ENCODE assay signal across 20 cellular contexts in genomic region chr6:113050979-113051378, GRCh38.
DNase-seq lines count a peak whose midpoint lies in the region; TF ChIP-seq lines count a peak whose summit lies in the region.
"Had no signal": no experiment of that assay in that cellular context is flagged by ENCODE, and none has a peak within 500 bp of the region (broad histone marks: within the 10 kb centered on the region; RNA-seq: fewer than 3 reads in every experiment).

No MANE protein-coding gene starts in this region.

- no peak overlapping the region for H2BK120ac ChIP-seq in neuronal stem cell (ENCODE audit: low read depth, low read length)

- no peak overlapping the region for H3K9ac ChIP-seq in neuronal stem cell (ENCODE audit: low read depth, low read length, poor library complexity)

- TF ChIP-seq CTCF in glutamatergic neuron (IDR thresholded peaks at IDR 0.05; ENCODE audit: partially characterized antibody, unreplicated experiment): no peak

- H3K27me3 ChIP-seq in neuronal stem cell (ENCODE audit: control insufficient read depth in 3 of 3, insufficient read depth in 3 of 3, low read depth in 1 of 3, low read length in 3 of 3): no peaks in the 10 kb centered on the region
- H3K27me3 ChIP-seq: foreskin keratinocyte, left lung, right atrium auricular region had no signal

- no peak for TF ChIP-seq POLR2A in erythroblast (IDR thresholded peaks at IDR 0.05; ENCODE audit: low read length)

- H3K4me1 Mint-ChIP-seq in glutamatergic neuron (ENCODE audit: low read depth, unreplicated experiment): peaks cover 1% of the 10 kb centered on the region

- H3K4me2 ChIP-seq in neuronal stem cell (ENCODE audit: insufficient read depth, low read length, poor library complexity, severe bottlenecking): no peak overlapping the region

- no peak overlapping the region for H4K8ac ChIP-seq in neuronal stem cell (ENCODE audit: low read depth, low read length)

- no peak overlapping the region for H2BK5ac ChIP-seq in neuronal stem cell (ENCODE audit: low read length)

- no peak overlapping the region for H3K23ac ChIP-seq in neuronal stem cell (ENCODE audit: low read depth, low read length, poor library complexity)

- no peak overlapping the region for H2BK12ac ChIP-seq in neuronal stem cell (ENCODE audit: low read length)

- no peaks in the 10 kb centered on the region for H3K27me3 Mint-ChIP-seq in glutamatergic neuron (ENCODE audit: unreplicated experiment)
- H3K27me3 Mint-ChIP-seq: brain had no signal

- H3K4me3 ChIP-seq in neuronal stem cell (ENCODE audit: low read length in 2 of 2): no peak overlapping the region
- H3K4me3 ChIP-seq: coronary artery, left lung, right atrium auricular region had no signal

- peaks cover 0 to 16% of the 10 kb centered on the region in 2 donors for H3K9me3 ChIP-seq in neuronal stem cell (replicated peaks in 1 of 2; ENCODE audit: control insufficient read depth in 2 of 2, insufficient read depth in 1 of 2, low read depth in 1 of 2, low read length in 2 of 2)

- no peak overlapping the region for H3K18ac ChIP-seq in neuronal stem cell (ENCODE audit: low read length)

- no peak overlapping the region for H3K4me3 Mint-ChIP-seq in glutamatergic neuron (ENCODE audit: unreplicated experiment)
- H3K4me3 Mint-ChIP-seq: stimulated activated memory B cell treated with anti-CD40 and anti-IgM and Interleukin-4, amounts not matched to agents 10 μg/mL and 1 μg/mL and 100 μg/mL, for 72 hours had no signal

- H2AK5ac ChIP-seq in neuronal stem cell (ENCODE audit: low read depth, low read length): no peak overlapping the region

- H3K79me1 ChIP-seq in neuronal stem cell (ENCODE audit: low read depth, low read length): no peaks in the 10 kb centered on the region

- POLR2A ChIA-PET in HEK293T (lab: Yijun Ruan, JAX): no interaction called here

- H2AFZ ChIP-seq in neuronal stem cell (ENCODE audit: low read length): peak overlapping the region; percentile 42

- H3K9me3 Mint-ChIP-seq in glutamatergic neuron (ENCODE audit: unreplicated experiment): no peaks in the 10 kb centered on the region

- H4K91ac ChIP-seq in neuronal stem cell (ENCODE audit: low read depth, low read length, poor library complexity): no peak overlapping the region

- H3K27ac Mint-ChIP-seq in glutamatergic neuron (ENCODE audit: unreplicated experiment): no peak overlapping the region
- H3K27ac Mint-ChIP-seq: stimulated activated memory B cell treated with anti-CD40 and anti-IgM and Interleukin-4, amounts not matched to agents 10 μg/mL and 1 μg/mL and 100 μg/mL, for 72 hours had no signal

- peaks cover 7 to 27% of the 10 kb centered on the region in 2 donors for H3K4me1 ChIP-seq in neuronal stem cell (ENCODE audit: control insufficient read depth in 2 of 2, insufficient read depth in 1 of 2, low read depth in 1 of 2, low read length in 2 of 2)
- H3K4me1 ChIP-seq: left lung, right atrium auricular region had no signal

- no peak overlapping the region for H3K27ac ChIP-seq in neuronal stem cell (replicated peaks; ENCODE audit: low read length)
- H3K27ac ChIP-seq: coronary artery, epithelial cell of prostate, foreskin keratinocyte, left lung, right atrium auricular region had no signal

- no peak overlapping the region for H2BK15ac ChIP-seq in neuronal stem cell (ENCODE audit: low read length)

- no peaks in the 10 kb centered on the region for H3K36me3 Mint-ChIP-seq in glutamatergic neuron (ENCODE audit: unreplicated experiment)
- H3K36me3 Mint-ChIP-seq: brain; stimulated activated memory B cell treated with anti-CD40 and anti-IgM and Interleukin-4, amounts not matched to agents 10 μg/mL and 1 μg/mL and 100 μg/mL, for 72 hours had no signal

- H3K4ac ChIP-seq in neuronal stem cell (ENCODE audit: low read length): no peak overlapping the region

- no CpG with 5 or more reads among the region's 5 CpGs for WGBS in neuronal stem cell (ENCODE audit: extremely low coverage in 2 of 2, insufficient read length in 2 of 2, insufficient replicate concordance in 1 of 2), 2 donors

- no peak overlapping the region for H3K14ac ChIP-seq in neuronal stem cell (ENCODE audit: low read length)

- CTCF ChIA-PET in HEK293T (lab: Yijun Ruan, JAX): interaction anchor here (0.5 kb wide), 1 partner anchor 1386 kb away, joined by 3 read pairs; no protein-coding TSS in a partner anchor

- H3K36me3 ChIP-seq in neuronal stem cell (replicated peaks in 1 of 2; ENCODE audit: control insufficient read depth in 2 of 2, insufficient read depth in 2 of 2, low read length in 2 of 2): no peaks in the 10 kb centered on the region
- H3K36me3 ChIP-seq: left lung, right atrium auricular region had no signal

- DNase-seq in HEK293T (ENCODE audit: extremely low spot score): peak; percentile 16
- peak; percentile 82 for DNase-seq in SK-N-DZ (ENCODE audit: low spot score)
- peak; percentile 16 for DNase-seq in glutamatergic neuron
- DNase-seq in neuronal stem cell (ENCODE audit: low spot score): peak; percentile 39
- no peak for DNase-seq in NK-92 treated with Interleukin-12 subunit alpha and Interleukin-12 subunit beta, amount 100 ng/mL, for 24 hours (lab: John Stamatoyannopoulos, UW)
- DNase-seq in erythroblast (lab: John Stamatoyannopoulos, UW): no peak
- DNase-seq in AML-193 (lab: John Stamatoyannopoulos, UW): no peak
- DNase-seq: activated CD4-positive, alpha-beta T cell treated with anti-CD3 and anti-CD28 coated beads for 1 hour; DND-41; NCI-H1092 treated with DMSO at 0.1 percent for 48 hours; NCI-H526; occipital lobe; PC-3 had no signal

TF ChIP-seq in HEK293T, 16 proteins besides CTCF, POLR2A, EP300 and RAD21:
- TF ChIP-seq ELF4 (IDR thresholded peaks at IDR 0.05) (no peak), LEF1 (IDR thresholded peaks at IDR 0.05; ENCODE audit: borderline replicate concordance) (no peak), PKNOX1 (IDR thresholded peaks at IDR 0.05) (no peak), HDGF (IDR thresholded peaks at IDR 0.05; ENCODE audit: borderline replicate concordance) (no peak), FOXM1 (IDR thresholded peaks at IDR 0.05; ENCODE audit: borderline replicate concordance) (no peak), FOXK2 (IDR thresholded peaks at IDR 0.05) (no peak), ZNF384 (IDR thresholded peaks at IDR 0.05) (no peak), CTBP1 (IDR thresholded peaks at IDR 0.05; ENCODE audit: borderline replicate concordance) (no peak), ARNT (IDR thresholded peaks at IDR 0.05) (no peak), SUZ12 (IDR thresholded peaks at IDR 0.05) (no peak), BHLHE40 (IDR thresholded peaks at IDR 0.05; ENCODE audit: borderline replicate concordance) (no peak), TARDBP (IDR thresholded peaks at IDR 0.05) (no peak), L3MBTL2 (conservative IDR thresholded peaks at IDR 0.05) (no peak), FOXA1 (IDR thresholded peaks at IDR 0.05) (no peak), NFRKB (IDR thresholded peaks at IDR 0.05) (no peak), SP1 (IDR thresholded peaks at IDR 0.05) (no peak)
TF ChIP-seq in HEK293T: peak in this region for 0.

Comparison
In these comparisons a context has a peak if more than half of its experiments do, and no peak if none do; other contexts are left out.
1. DNase-seq: peak in HEK293T (single experiment), SK-N-DZ (single experiment), glutamatergic neuron (single experiment) and neuronal stem cell (single experiment); none in NK-92 treated with Interleukin-12 subunit alpha and Interleukin-12 subunit beta, amount 100 ng/mL, for 24 hours (single experiment), erythroblast (0 of 2) and AML-193 (0 of 2).